In genomic region chr1:147515046-147515869, GRCh38 we compare ENCODE assay signal across 8 cellular contexts. TPM values are rescaled to one million over a fixed set of nuclear protein-coding genes. Genes with fewer than 3 reads are reported as not detected.
DNase-seq lines count a peak whose midpoint lies in the region; ATAC-seq and TF ChIP-seq lines count a peak whose summit lies in the region.

No MANE protein-coding gene starts in this region.

- no peak overlapping the region for H3K4me3 ChIP-seq in astrocyte of the cerebellum (ENCODE audit: low read depth, low read length)

- peak; percentile 96 for DNase-seq in DMS153 (lab: John Stamatoyannopoulos, UW)
- DNase-seq in NCI-H1417 (lab: John Stamatoyannopoulos, UW) = peak; percentile 52 to 87 (median 83)
- DNase-seq in astrocyte of the cerebellum (ENCODE audit: low read depth) = peak; percentile 22
- DNase-seq in left colon = peak; percentile 7 to 28
- no peak for DNase-seq in hypothalamus (lab: John Stamatoyannopoulos, UW)
- DNase-seq in stimulated activated naive B cell treated with anti-CD40 and anti-IgM and Interleukin-4, amounts not matched to agents 10 μg/mL and 1 μg/mL and 100 μg/mL, for 72 hours = no peak

- no peaks in the 10 kb centered on the region for H3K4me1 Mint-ChIP-seq in stimulated activated naive B cell treated with anti-CD40 and anti-IgM and Interleukin-4, amounts not matched to agents 10 μg/mL and 1 μg/mL and 100 μg/mL, for 72 hours

- H3K9me3 Mint-ChIP-seq in stimulated activated naive B cell treated with anti-CD40 and anti-IgM and Interleukin-4, amounts not matched to agents 10 μg/mL and 1 μg/mL and 100 μg/mL, for 72 hours = peaks cover 4 to 5% of the 10 kb centered on the region in 2 donors

- no peak overlapping the region for H3K4me3 Mint-ChIP-seq in stimulated activated naive B cell treated with anti-CD40 and anti-IgM and Interleukin-4, amounts not matched to agents 10 μg/mL and 1 μg/mL and 100 μg/mL, for 72 hours

- ATAC-seq in left colon (peak; percentile 100), GM21381 (IDR thresholded peaks at IDR 0.05; ENCODE audit: unreplicated experiment) (no peak), HG02759 (IDR thresholded peaks at IDR 0.05; ENCODE audit: unreplicated experiment) (no peak)
- no peak for ATAC-seq in stimulated activated naive B cell treated with anti-CD40 and anti-IgM and Interleukin-4, amounts not matched to agents 10 μg/mL and 1 μg/mL and 100 μg/mL, for 72 hours (replicated peaks)

- no peak overlapping the region for H3K27ac Mint-ChIP-seq in stimulated activated naive B cell treated with anti-CD40 and anti-IgM and Interleukin-4, amounts not matched to agents 10 μg/mL and 1 μg/mL and 100 μg/mL, for 72 hours

- no peaks in the 10 kb centered on the region for H3K36me3 Mint-ChIP-seq in stimulated activated naive B cell treated with anti-CD40 and anti-IgM and Interleukin-4, amounts not matched to agents 10 μg/mL and 1 μg/mL and 100 μg/mL, for 72 hours

- intact Hi-C loops in left colon (cut with DNase I, micrococcal nuclease) = no loop called here

- peaks cover 8 to 11% of the 10 kb centered on the region in 2 donors for H3K27me3 Mint-ChIP-seq in stimulated activated naive B cell treated with anti-CD40 and anti-IgM and Interleukin-4, amounts not matched to agents 10 μg/mL and 1 μg/mL and 100 μg/mL, for 72 hours

- TF ChIP-seq CTCF in astrocyte of the cerebellum (IDR thresholded peaks at IDR 0.05; ENCODE audit: low read depth, low read length, missing control alignments) = no peak

- in situ Hi-C loops in astrocyte of the cerebellum (cut with HindIII; ENCODE audit: low sequenced_read_pairs) = no loop called here

RNA-seq across cellular contexts. Expression of gene BCL9, which starts 26.0 kb away (rescaled TPM):
- total RNA-seq in left colon = 10 to 100 TPM; 17.6 to 17.8 TPM

Comparison
In these comparisons a context has a peak if more than half of its experiments do, and no peak if none do; other contexts are left out.
1. DNase-seq: peak in DMS153 (single experiment), NCI-H1417 (3 of 3), astrocyte of the cerebellum (single experiment) and left colon (2 of 2); none in hypothalamus (0 of 51) and stimulated activated naive B cell treated with anti-CD40 and anti-IgM and Interleukin-4, amounts not matched to agents 10 μg/mL and 1 μg/mL and 100 μg/mL, for 72 hours (single experiment).